In genomic region chr2:101806123-101806522, GRCh38 we compare ENCODE assay signal across 1 cellular context.
TF ChIP-seq lines count a peak whose summit lies in the region.

No MANE protein-coding gene starts in this region.

TF ChIP-seq in GM23338, 12 proteins besides CTCF, POLR2A, EP300 and RAD21 (continued from another document):
- TF ChIP-seq ZNF462 (CRISPR knock-in tag; IDR thresholded peaks at IDR 0.05) = no peak
- no peak for TF ChIP-seq REST (IDR thresholded peaks at IDR 0.05; ENCODE audit: unreplicated experiment)
- TF ChIP-seq ZNF331 (CRISPR knock-in tag; IDR thresholded peaks at IDR 0.05; ENCODE audit: low read depth) = no peak
- no peak for TF ChIP-seq STAT1 (IDR thresholded peaks at IDR 0.05; ENCODE audit: unreplicated experiment)
- TF ChIP-seq EZH2 (IDR thresholded peaks at IDR 0.05; ENCODE audit: low read depth, unreplicated experiment) = no peak
TF ChIP-seq in GM23338: peak in this region for 0.
